ENCODE assay signal across 23 cellular contexts in genomic region chr6:89071036-89071435, GRCh38. TPM values are rescaled to one million over a fixed set of nuclear protein-coding genes. Genes with fewer than 3 reads are reported as not detected.
DNase-seq lines count a peak whose midpoint lies in the region; ATAC-seq, FAIRE-seq and TF ChIP-seq lines count a peak whose summit lies in the region.
"Had no signal": no experiment of that assay in that cellular context is flagged by ENCODE, and none has a peak within 500 bp of the region (broad histone marks: within the 10 kb centered on the region; RNA-seq: fewer than 3 reads in every experiment).

No MANE protein-coding gene starts in this region.

- intact Hi-C loops in colonic mucosa (cut with DNase I) (no loop called here), right lobe of liver (cut with DNase I) (no loop called here)

- H3K4me1 ChIP-seq in colonic mucosa: no peaks in the 10 kb centered on the region
- peaks cover 0 to 34% (median 3%) of the 10 kb centered on the region in 4 donors for H3K4me1 ChIP-seq in right lobe of liver
- H3K4me1 ChIP-seq: BLaER1 had no signal

- H3K27me3 ChIP-seq in colonic mucosa (no peaks in the 10 kb centered on the region), right lobe of liver (no peaks in the 10 kb centered on the region)
- H3K27me3 ChIP-seq: BLaER1 had no signal

- no peak overlapping the region for H3K9ac ChIP-seq in colonic mucosa (ENCODE audit: low read depth in 2 of 2, low read length in 2 of 2)
- H3K9ac ChIP-seq: BLaER1, KMS-11 had no signal

- ATAC-seq in right lobe of liver (peak; percentile 83 to 95 (median 90)), HG03354 (IDR thresholded peaks at IDR 0.05; ENCODE audit: poor library complexity, severe bottlenecking, unreplicated experiment) (no peak), HG02884 (IDR thresholded peaks at IDR 0.05; ENCODE audit: unreplicated experiment) (no peak)
- ATAC-seq: Panc1, SK-N-SH treated with all-trans-retinoic acid at 6 μM for 48 hours had no signal

- TF ChIP-seq CTCF in colonic mucosa (IDR thresholded peaks at IDR 0.05) (no peak), right lobe of liver (IDR thresholded peaks at IDR 0.05) (no peak)

- TF ChIP-seq POLR2A in right lobe of liver (IDR thresholded peaks at IDR 0.05) (no peak), H54 (IDR thresholded peaks at IDR 0.05; ENCODE audit: low read depth, low read length) (no peak)

- peak; percentile 7 for DNase-seq in NCI-H2029 treated with DMSO at 0.1 percent for 48 hours (lab: John Stamatoyannopoulos, UW)
- peak; percentile 41 for DNase-seq in colonic mucosa
- peak in 1 of 3 donors; percentile 77 for DNase-seq in right lobe of liver
- no peak for DNase-seq in ureter (ENCODE audit: low spot score)
- no peak for DNase-seq in H54 (ENCODE audit: insufficient read length, low spot score)
- DNase-seq: CD4-positive, alpha-beta T cell; COR-L47; DMS 273 treated with DMSO at 0.1 percent for 48 hours; DMS79 treated with DMSO at 0.1 percent for 48 hours; H7; IMR-90; NCI-H1092 treated with DMSO at 0.1 percent for 48 hours; NCI-H1436 treated with DMSO at 0.1 percent for 48 hours; NCI-H1930; NCI-H345; NCI-H524 had no signal

- H3K9me3 ChIP-seq in colonic mucosa (no peaks in the 10 kb centered on the region), right lobe of liver (no peaks in the 10 kb centered on the region)

- no peak overlapping the region for H3K4me3 ChIP-seq in colonic mucosa
- H3K4me3 ChIP-seq in right lobe of liver: no peak overlapping the region
- H3K4me3 ChIP-seq: BLaER1 had no signal

- peak overlapping the region; percentile 32 for H3K27ac ChIP-seq in colonic mucosa
- H3K27ac ChIP-seq in right lobe of liver: peak overlapping the region in 2 of 3 donors; percentile 38 to 61
- H3K27ac ChIP-seq: BLaER1, KMS-11 had no signal

- no peak for FAIRE-seq in H54 (lab: Jason Lieb, UNC)

- no peaks in the 10 kb centered on the region for H3K36me3 ChIP-seq in colonic mucosa
- H3K36me3 ChIP-seq in right lobe of liver: no peaks in the 10 kb centered on the region
- H3K36me3 ChIP-seq: BLaER1 had no signal

RNA-seq across cellular contexts. Expression of gene PNRC1, which starts 9.5 kb away (rescaled TPM):
- total RNA-seq in colonic mucosa (100 to 1,000 TPM in 1 of 2 donors, 10 to 100 TPM in 1; 47.8 to 143 TPM), right lobe of liver (100 to 1,000 TPM in 3 of 6 experiments, 10 to 100 TPM in 3; 55.4 to 182 (median 105) TPM), ureter (204 TPM)

RNA-seq across cellular contexts. Expression of gene SRSF12, which starts 46.8 kb away (rescaled TPM):
- total RNA-seq in colonic mucosa: under 1 TPM in 1 of 2 donors, not detected in 1; 0.35 TPM
- under 1 TPM in 4 of 6 experiments, not detected in 2; 0.22 to 0.78 (median 0.40) TPM for total RNA-seq in right lobe of liver
- 0.57 TPM for total RNA-seq in ureter
- total RNA-seq: CD4-positive, alpha-beta T cell; HT-29 had no signal

Comparison
In these comparisons a context has a peak if more than half of its experiments do, and no peak if none do; other contexts are left out.
1. DNase-seq: peak in NCI-H2029 treated with DMSO at 0.1 percent for 48 hours (single experiment) and colonic mucosa (single experiment); none in ureter (single experiment) and H54 (single experiment).
2. ATAC-seq: peak in right lobe of liver (4 of 4); none in HG03354 (single experiment) and HG02884 (single experiment).